Comparison of ENCODE assay signal across 9 cellular contexts in genomic region chr15:40308844-40309189, GRCh38. TPM values are rescaled to one million over a fixed set of nuclear protein-coding genes. Genes with fewer than 3 reads are reported as not detected.
DNase-seq lines count a peak whose midpoint lies in the region; ATAC-seq, FAIRE-seq and TF ChIP-seq lines count a peak whose summit lies in the region.
"Had no signal": no experiment of that assay in that cellular context is flagged by ENCODE, and none has a peak within 500 bp of the region (broad histone marks: within the 10 kb centered on the region; RNA-seq: fewer than 3 reads in every experiment).

No MANE protein-coding gene starts in this region.

- H3K79me2 ChIP-seq in Loucy (ENCODE audit: insufficient read depth, low read length) (peaks cover 40% of the 10 kb centered on the region), GM12878 (ENCODE audit: control insufficient read depth, insufficient read depth, low read length) (no peaks in the 10 kb centered on the region)

- H3K4me1 ChIP-seq in Loucy (ENCODE audit: insufficient read depth, low read length, poor library complexity, severe bottlenecking) (peaks cover 59% of the 10 kb centered on the region), GM12878 (ENCODE audit: control insufficient read depth, insufficient read depth, low read length) (peaks cover 12% of the 10 kb centered on the region), tibial artery (peaks cover 0 to 6% (median 0%) of the 10 kb centered on the region in 4 donors)

- SMC1A ChIA-PET in GM12878 (lab: Charles Lee; ENCODE audit: uncharacterized antibody, unreplicated experiment), result interaction anchor here (1.8 to 10.0 kb wide), 5 partner anchors 12 to 89 kb away, joined by 6 to 83 read pairs (median 10); no protein-coding TSS in a partner anchor

- CTCF ChIA-PET in GM12878 (lab: Yijun Ruan, JAX), result interaction anchor here (0.7 to 17.6 kb wide), 16 partner anchors 12 to 419 kb away, joined by 3 to 336 read pairs (median 6); partner anchors contain the start of genes CCDC9B, INAFM2, IVD and SRP14

- TF ChIP-seq POLR2A in GM12892 (IDR thresholded peaks at IDR 0.05; ENCODE audit: low read depth, low read length) (no peak), GM12878 (IDR thresholded peaks at IDR 0.05; ENCODE audit: low read depth, low read length) (0 out of 2 replicates have a peak, but pooled peaks have one; percentile 43)

- no peak for TF ChIP-seq EP300 in GM12878 (IDR thresholded peaks at IDR 0.05; ENCODE audit: borderline replicate concordance in 1 of 2, control insufficient read depth in 1 of 2, low read depth in 2 of 2, low read length in 2 of 2)

- H2AFZ ChIP-seq in Loucy (ENCODE audit: low read length) (no peak overlapping the region), GM12878 (ENCODE audit: control insufficient read depth, low read depth, low read length) (peak overlapping the region; percentile 35)

- BruUV-seq in GM12878 (replicated peaks; lab: Mats Ljungman, UMichigan), result no TSS peak

- no peaks in the 10 kb centered on the region for H3K9me2 ChIP-seq in Loucy (replicated peaks; ENCODE audit: low read depth, low read length)

- FAIRE-seq in GM12892 (lab: Jason Lieb, UNC) (peak; percentile 78), GM12878 (lab: Jason Lieb, UNC) (no peak)

- no peaks in the 10 kb centered on the region for H3K36me3 ChIP-seq in Loucy (ENCODE audit: insufficient read depth, low read length)
- H3K36me3 ChIP-seq in GM12878 (ENCODE audit: control insufficient read depth in 2 of 2, insufficient read depth in 2 of 2, low read length in 1 of 2), result no peaks in the 10 kb centered on the region
- no peaks in the 10 kb centered on the region for H3K36me3 ChIP-seq in tibial artery

- intact Hi-C loops in GM12878 (cut with micrococcal nuclease; ENCODE audit: unreplicated experiment), result no loop called here
- intact Hi-C loops in tibial artery (cut with DNase I; ENCODE audit: low total_unique reads), result no loop called here

- no peak for TF ChIP-seq CTCF in Loucy (conservative IDR thresholded peaks at IDR 0.05; ENCODE audit: low read length)
- no peak for TF ChIP-seq CTCF in GM12878 (IDR thresholded peaks at IDR 0.05 in 2 of 3, conservative IDR thresholded peaks at IDR 0.05 in 1 of 3; ENCODE audit: control insufficient read depth in 2 of 3, extremely low read depth in 1 of 3, insufficient read depth in 1 of 3, low read depth in 3 of 3, low read length in 3 of 3)
- no peak for TF ChIP-seq CTCF in tibial artery (IDR thresholded peaks at IDR 0.05)

- in situ Hi-C loops in GM12878 (cut with MboI) (loop anchor here (5.0 kb wide), 1 partner anchor 48 kb away; the partner anchor contains the start of gene DISP2), G401 (cut with HindIII; ENCODE audit: low sequenced_read_pairs) (no loop called here)

- 18% methylated on average over 7 of the region's 7 CpGs for WGBS in GM12878 (ENCODE audit: insufficient coverage, insufficient replicate concordance, low lambda C conversion rate, missing lambda C conversion rate)

- no peaks in the 10 kb centered on the region for H3F3A ChIP-seq in Loucy (ENCODE audit: low read depth)

- ATAC-seq in GM12878 (peak; percentile 31), GM18907 (IDR thresholded peaks at IDR 0.05; ENCODE audit: unreplicated experiment) (no peak)

- H3K9me3 ChIP-seq in Loucy (ENCODE audit: insufficient read depth, low read depth, low read length) (no peaks in the 10 kb centered on the region), GM12878 (replicated peaks; ENCODE audit: control insufficient read depth, insufficient read depth, low read length) (no peaks in the 10 kb centered on the region), tibial artery (no peaks in the 10 kb centered on the region)

- POLR2A ChIA-PET in GM12878 (lab: Charles Lee), result no interaction called here

- no peak for TF ChIP-seq RAD21 in GM12878 (IDR thresholded peaks at IDR 0.05; ENCODE audit: insufficient read depth, low read depth, low read length)

- H3K4me3 ChIP-seq in Loucy (ENCODE audit: low read length, poor library complexity, severe bottlenecking) (peak overlapping the region; percentile 96), GM12878 (peak overlapping the region; percentile 80), tibial artery (peak overlapping the region in 1 of 2 donors; percentile 38)

- H4K20me1 ChIP-seq in Loucy (ENCODE audit: insufficient read depth, low read length, poor library complexity, severe bottlenecking) (peaks cover 7% of the 10 kb centered on the region), GM12878 (ENCODE audit: control insufficient read depth, insufficient read depth) (no peaks in the 10 kb centered on the region)

- H3K4me2 ChIP-seq in Loucy (ENCODE audit: low read depth, low read length, poor library complexity, severe bottlenecking) (peak overlapping the region; percentile 97), GM12878 (ENCODE audit: control insufficient read depth, insufficient read depth) (peak overlapping the region; percentile 76)

- H3K27me3 ChIP-seq in Loucy (ENCODE audit: insufficient read depth, low read length, poor library complexity, severe bottlenecking) (no peaks in the 10 kb centered on the region), GM12878 (replicated peaks in 1 of 2; ENCODE audit: control insufficient read depth in 2 of 2, insufficient read depth in 2 of 2, low read length in 1 of 2) (peaks cover 0 to 3% of the 10 kb centered on the region in 2 experiments; a peak in 2 of 4 replicates), tibial artery (peaks cover 0 to 43% of the 10 kb centered on the region in 2 donors)

- H3K27ac ChIP-seq in GM12878 (ENCODE audit: control insufficient read depth, insufficient read depth) (peak overlapping the region; percentile 13; the same call in 1 of the 2 replicates), tibial artery (no peak overlapping the region)

- DNase-seq in GM12892 (ENCODE audit: insufficient read length), result no peak
- no peak for DNase-seq in GM12878 (ENCODE audit: low read depth, low spot score)
- DNase-seq in pons (ENCODE audit: low spot score), result peak; percentile 60
- DNase-seq in G401 (ENCODE audit: low spot score), result no peak
- no peak for DNase-seq in tibial artery
- no peak for DNase-seq in NCI-H146 (lab: John Stamatoyannopoulos, UW)

- RAD21 ChIA-PET in GM12878 (lab: Charles Lee; ENCODE audit: unreplicated experiment), result interaction anchor here (1.0 to 6.8 kb wide), 4 partner anchors 23 to 202 kb away, joined by 3 to 87 read pairs (median 4); no protein-coding TSS in a partner anchor

- H3K9ac ChIP-seq in Loucy (ENCODE audit: low read depth, low read length, poor library complexity, severe bottlenecking), result peak overlapping the region; percentile 98
- H3K9ac ChIP-seq in GM12878 (ENCODE audit: control insufficient read depth, insufficient read depth, low read length), result peak overlapping the region; percentile 21

RNA-seq across cellular contexts. Expression of gene PLCB2, which starts 1.1 kb away (rescaled TPM):
- polyA plus RNA-seq in GM12892 (2012; ENCODE audit: missing spikeins), result 8.8 TPM
- total RNA-seq in GM12878 (2013; cell fraction: nucleolus; rRNA removed), result 14.1 and 15.6 TPM in 2 replicates
- total RNA-seq in GM12878 (2014; rRNA removed) (18.5 and 25.2 TPM in 2 replicates), GM12878 (2014; rRNA removed; fragmentation: Illumina TruSeq; extraction: Trizol) (13.2 and 13.9 TPM in 2 replicates), GM12878 (2021) (33.8 and 39.4 TPM in 2 replicates)
- 8.1 TPM for polyA plus RNA-seq in GM12878 (2011; ENCODE audit: low read depth)
- polyA plus RNA-seq in GM12878 (2011; rRNA removed) (0.88 and 1.2 TPM in 2 replicates), GM12878 (2014; fragmentation: Illumina TruSeq; extraction: Trizol) (17.4 and 24.7 TPM in 2 replicates), GM12878 (2014; fragmentation: Nextera tagmentation; extraction: Ambion mirVana) (1 to 10 TPM; 1.3 to 2.4 TPM), GM12878 (2014; rRNA removed) (32.6 and 34.4 TPM in 2 replicates), GM12878 (2016; fragmentation: Nextera tagmentation; extraction: Ambion mirVana) (1 to 10 TPM; 6.9 to 7.4 TPM)
- polyA plus RNA-seq in GM12878 (2011; cell fraction: cytosol; rRNA removed), result 1.5 and 2.6 TPM in 2 replicates
- 10.9 and 16.6 TPM in 2 replicates for polyA plus RNA-seq in GM12878 (2011; cell fraction: nucleus; rRNA removed)
- 17.2 and 21.1 TPM in 2 replicates for polyA plus RNA-seq in GM12878 (2012)
- 0.95 and 2.7 TPM in 2 replicates for polyA minus RNA-seq in GM12878 (2011; rRNA and poly(A)+ RNA removed)
- polyA minus RNA-seq in GM12878 (2011; cell fraction: cytosol; rRNA and poly(A)+ RNA removed), result 0.67 and 3.2 TPM in 2 replicates
- polyA minus RNA-seq in GM12878 (2011; cell fraction: nucleus; rRNA and poly(A)+ RNA removed), result 2.4 and 3.3 TPM in 2 replicates
- 99.6 and 145 TPM in 2 replicates for total RNA-seq in G401 (2014; rRNA removed; shearing (Covaris generic))

RNA-seq across cellular contexts. Expression of gene INAFM2, which starts 14.7 kb away (rescaled TPM):
- polyA plus RNA-seq in GM12892 (2012; ENCODE audit: missing spikeins), result 4.6 TPM
- 2.6 and 3.5 TPM in 2 replicates for total RNA-seq in GM12878 (2013; cell fraction: nucleolus; rRNA removed)
- total RNA-seq in GM12878 (2014; rRNA removed), result 3.8 and 5.0 TPM in 2 replicates
- 3.9 and 5.2 TPM in 2 replicates for total RNA-seq in GM12878 (2014; rRNA removed; fragmentation: Illumina TruSeq; extraction: Trizol)
- 5.2 and 8.1 TPM in 2 replicates for total RNA-seq in GM12878 (2021)
- polyA plus RNA-seq in GM12878 (2011; ENCODE audit: low read depth), result 2.1 TPM
- 4.0 and 4.2 TPM in 2 replicates for polyA plus RNA-seq in GM12878 (2011; rRNA removed)
- polyA plus RNA-seq in GM12878 (2011; cell fraction: cytosol; rRNA removed), result 1.9 and 2.6 TPM in 2 replicates
- polyA plus RNA-seq in GM12878 (2011; cell fraction: nucleus; rRNA removed), result 2.5 and 3.4 TPM in 2 replicates
- polyA plus RNA-seq in GM12878 (2012), result 3.1 and 3.9 TPM in 2 replicates
- 3.9 and 5.9 TPM in 2 replicates for polyA plus RNA-seq in GM12878 (2014; fragmentation: Illumina TruSeq; extraction: Trizol)
- 1 to 10 TPM; 2.0 to 2.4 TPM for polyA plus RNA-seq in GM12878 (2014; fragmentation: Nextera tagmentation; extraction: Ambion mirVana)
- 3.0 and 4.2 TPM in 2 replicates for polyA plus RNA-seq in GM12878 (2014; rRNA removed)
- polyA plus RNA-seq in GM12878 (2016; fragmentation: Nextera tagmentation; extraction: Ambion mirVana), result 1 to 10 TPM in 1 of 2 experiments, under 1 TPM in 1; 0.75 to 1.2 TPM
- polyA minus RNA-seq in GM12878 (2011; rRNA and poly(A)+ RNA removed), result 1.3 and 1.9 TPM in 2 replicates
- polyA minus RNA-seq in GM12878 (2011; cell fraction: cytosol; rRNA and poly(A)+ RNA removed), result 0.62 and 0.80 TPM in 2 replicates
- 1.2 and 1.5 TPM in 2 replicates for polyA minus RNA-seq in GM12878 (2011; cell fraction: nucleus; rRNA and poly(A)+ RNA removed)
- 203 TPM in 2 replicates for total RNA-seq in G401 (2014; rRNA removed; shearing (Covaris generic))

RNA-seq across cellular contexts. Expression of gene ANKRD63, which starts 26.0 kb away (rescaled TPM):
- not detected for polyA plus RNA-seq in GM12892 (2012; ENCODE audit: missing spikeins)
- total RNA-seq in GM12878 (2013; cell fraction: nucleolus; rRNA removed), result not detected in 2 replicates
- total RNA-seq in GM12878 (2014; rRNA removed) (not detected in 2 replicates), GM12878 (2014; rRNA removed; fragmentation: Illumina TruSeq; extraction: Trizol) (not detected in 2 replicates), GM12878 (2021) (not detected in 2 replicates)
- polyA plus RNA-seq in GM12878 (2011; ENCODE audit: low read depth), result not detected
- polyA plus RNA-seq in GM12878 (2011; rRNA removed) (not detected in 2 replicates), GM12878 (2014; fragmentation: Illumina TruSeq; extraction: Trizol) (not detected in 2 replicates), GM12878 (2014; fragmentation: Nextera tagmentation; extraction: Ambion mirVana) (not detected), GM12878 (2014; rRNA removed) (not detected in 2 replicates), GM12878 (2016; fragmentation: Nextera tagmentation; extraction: Ambion mirVana) (not detected)
- polyA plus RNA-seq in GM12878 (2011; cell fraction: cytosol; rRNA removed), result not detected in 2 replicates
- polyA plus RNA-seq in GM12878 (2011; cell fraction: nucleus; rRNA removed), result not detected in 2 replicates
- not detected in 2 replicates for polyA plus RNA-seq in GM12878 (2012)
- not detected in 2 replicates for polyA minus RNA-seq in GM12878 (2011; rRNA and poly(A)+ RNA removed)
- not detected in 2 replicates for polyA minus RNA-seq in GM12878 (2011; cell fraction: cytosol; rRNA and poly(A)+ RNA removed)
- not detected in 2 replicates for polyA minus RNA-seq in GM12878 (2011; cell fraction: nucleus; rRNA and poly(A)+ RNA removed)
- 8.4 and 14.9 TPM in 2 replicates for total RNA-seq in G401 (2014; rRNA removed; shearing (Covaris generic))

RNA-seq across cellular contexts. Expression of gene CCDC9B, which starts 31.9 kb away (rescaled TPM):
- 0.08 TPM for polyA plus RNA-seq in GM12892 (2012; ENCODE audit: missing spikeins)
- not detected in 2 replicates for total RNA-seq in GM12878 (2013; cell fraction: nucleolus; rRNA removed)
- total RNA-seq in GM12878 (2014; rRNA removed) (not detected in 2 replicates), GM12878 (2014; rRNA removed; fragmentation: Illumina TruSeq; extraction: Trizol) (0.04 and 0.05 TPM in 2 replicates), GM12878 (2021) (0.08 and 0.19 TPM in 2 replicates)
- polyA plus RNA-seq in GM12878 (2011; ENCODE audit: low read depth), result not detected
- polyA plus RNA-seq in GM12878 (2011; rRNA removed) (not detected in 2 replicates), GM12878 (2014; fragmentation: Illumina TruSeq; extraction: Trizol) (0.01 and 0.11 TPM in 2 replicates), GM12878 (2014; fragmentation: Nextera tagmentation; extraction: Ambion mirVana) (under 1 TPM in 1 of 2 experiments, not detected in 1; 0.02 TPM), GM12878 (2014; rRNA removed) (0.05 TPM in 1 of 2 replicates, not detected in the other), GM12878 (2016; fragmentation: Nextera tagmentation; extraction: Ambion mirVana) (not detected)
- polyA plus RNA-seq in GM12878 (2011; cell fraction: cytosol; rRNA removed), result not detected in 2 replicates
- 0.01 TPM in 1 of 2 replicates, not detected in the other for polyA plus RNA-seq in GM12878 (2011; cell fraction: nucleus; rRNA removed)
- polyA plus RNA-seq in GM12878 (2012), result 0.06 and 0.07 TPM in 2 replicates
- polyA minus RNA-seq in GM12878 (2011; rRNA and poly(A)+ RNA removed), result not detected in 2 replicates
- not detected in 2 replicates for polyA minus RNA-seq in GM12878 (2011; cell fraction: cytosol; rRNA and poly(A)+ RNA removed)
- not detected in 2 replicates for polyA minus RNA-seq in GM12878 (2011; cell fraction: nucleus; rRNA and poly(A)+ RNA removed)
- 4.7 and 5.9 TPM in 2 replicates for total RNA-seq in G401 (2014; rRNA removed; shearing (Covaris generic))

RNA-seq across cellular contexts. Expression of gene PHGR1, which starts 42.0 kb away (rescaled TPM):
- polyA plus RNA-seq in GM12892 (2012; ENCODE audit: missing spikeins), result not detected
- total RNA-seq in GM12878 (2013; cell fraction: nucleolus; rRNA removed), result not detected in 2 replicates
- total RNA-seq in GM12878 (2014; rRNA removed) (not detected in 2 replicates), GM12878 (2014; rRNA removed; fragmentation: Illumina TruSeq; extraction: Trizol) (not detected in 2 replicates), GM12878 (2021) (not detected in 2 replicates)
- not detected for polyA plus RNA-seq in GM12878 (2011; ENCODE audit: low read depth)
- polyA plus RNA-seq in GM12878 (2011; rRNA removed) (not detected in 2 replicates), GM12878 (2014; fragmentation: Illumina TruSeq; extraction: Trizol) (not detected in 2 replicates), GM12878 (2014; fragmentation: Nextera tagmentation; extraction: Ambion mirVana) (not detected), GM12878 (2014; rRNA removed) (not detected in 2 replicates), GM12878 (2016; fragmentation: Nextera tagmentation; extraction: Ambion mirVana) (not detected)
- not detected in 2 replicates for polyA plus RNA-seq in GM12878 (2011; cell fraction: cytosol; rRNA removed)
- not detected in 2 replicates for polyA plus RNA-seq in GM12878 (2011; cell fraction: nucleus; rRNA removed)
- not detected in 2 replicates for polyA plus RNA-seq in GM12878 (2012)
- polyA minus RNA-seq in GM12878 (2011; rRNA and poly(A)+ RNA removed), result not detected in 2 replicates
- polyA minus RNA-seq in GM12878 (2011; cell fraction: cytosol; rRNA and poly(A)+ RNA removed), result not detected in 2 replicates
- not detected in 2 replicates for polyA minus RNA-seq in GM12878 (2011; cell fraction: nucleus; rRNA and poly(A)+ RNA removed)
- total RNA-seq in G401 (2014; rRNA removed; shearing (Covaris generic)), result not detected in 2 replicates
- total RNA-seq: H4 had no signal

Comparison
In these comparisons a context has a peak if more than half of its experiments do, and no peak if none do; other contexts are left out.
1. RNA of gene INAFM2, which starts 14.7 kb away (total RNA-seq): 203 TPM in G401; 2.6 to 8.1 TPM in GM12878; every median in the first group is over 10 times any median in the second.